Comparison of ENCODE assay signal across 14 cellular contexts in genomic region chr4:130210871-130211270, GRCh38.
DNase-seq lines count a peak whose midpoint lies in the region; TF ChIP-seq lines count a peak whose summit lies in the region.
"Had no signal": no experiment of that assay in that cellular context is flagged by ENCODE, and none has a peak within 500 bp of the region (broad histone marks: within the 10 kb centered on the region; RNA-seq: fewer than 3 reads in every experiment).

No MANE protein-coding gene starts in this region.

- no peak overlapping the region for H2BK5ac ChIP-seq in trophoblast cell (ENCODE audit: low read depth, low read length, poor library complexity)

- no peak overlapping the region for H2BK12ac ChIP-seq in trophoblast cell (ENCODE audit: low read length)

- H3K4me2 ChIP-seq in trophoblast cell (ENCODE audit: low read length): no peak overlapping the region

- no peaks in the 10 kb centered on the region for H3K4me1 ChIP-seq in trophoblast cell (ENCODE audit: control insufficient read depth in 1 of 2, insufficient read depth in 2 of 2, low read length in 2 of 2)
- H3K4me1 ChIP-seq: right atrium auricular region, SJCRH30, suprapubic skin had no signal

- no peaks in the 10 kb centered on the region for H3K9me3 Mint-ChIP-seq in endothelial cell (ENCODE audit: unreplicated experiment)

- no peak overlapping the region for H3K4ac ChIP-seq in trophoblast cell (ENCODE audit: low read depth, low read length)

- H3K4me3 ChIP-seq in choroid plexus epithelial cell (ENCODE audit: low read depth, low read length): no peak overlapping the region
- no peak overlapping the region for H3K4me3 ChIP-seq in trophoblast cell (ENCODE audit: low read depth, low read length)
- H3K4me3 ChIP-seq: mucosa of descending colon, right atrium auricular region, SJCRH30, suprapubic skin had no signal

- H2AFZ ChIP-seq in trophoblast cell (ENCODE audit: insufficient read depth, low read length, poor library complexity): no peak overlapping the region

- H4K8ac ChIP-seq in trophoblast cell (ENCODE audit: low read depth, low read length): no peak overlapping the region

- TF ChIP-seq CTCF in choroid plexus epithelial cell (conservative IDR thresholded peaks at IDR 0.05; ENCODE audit: low read depth, low read length) (no peak), endothelial cell (IDR thresholded peaks at IDR 0.05; ENCODE audit: unreplicated experiment) (no peak)

- no peak overlapping the region for H3K27ac Mint-ChIP-seq in endothelial cell (ENCODE audit: unreplicated experiment)

- H3K27me3 ChIP-seq in trophoblast cell (ENCODE audit: insufficient read depth, low read length): no peaks in the 10 kb centered on the region
- H3K27me3 ChIP-seq: right atrium auricular region, SJCRH30, suprapubic skin had no signal

- no peaks in the 10 kb centered on the region for H3K27me3 Mint-ChIP-seq in endothelial cell (ENCODE audit: unreplicated experiment)

- H3K36me3 Mint-ChIP-seq in endothelial cell (ENCODE audit: low read depth, unreplicated experiment): no peaks in the 10 kb centered on the region

- no peak overlapping the region for H3K18ac ChIP-seq in trophoblast cell (ENCODE audit: low read length)

- no peaks in the 10 kb centered on the region for H3K36me3 ChIP-seq in trophoblast cell (ENCODE audit: control insufficient read depth in 1 of 2, insufficient read depth in 2 of 2, low read length in 2 of 2)
- H3K36me3 ChIP-seq: right atrium auricular region, SJCRH30, suprapubic skin, WERI-Rb-1 had no signal

- H3K14ac ChIP-seq in trophoblast cell (ENCODE audit: low read length): no peak overlapping the region

- no peaks in the 10 kb centered on the region for H3K4me1 Mint-ChIP-seq in endothelial cell (ENCODE audit: unreplicated experiment)

- DNase-seq in GM04503 (ENCODE audit: low read depth) (peak; percentile 76), NCI-H345 (lab: John Stamatoyannopoulos, UW) (peak; percentile 60), choroid plexus epithelial cell (ENCODE audit: low read depth) (peak; percentile 65), trophoblast cell (peak; percentile 12 to 72), pons (ENCODE audit: low spot score) (no peak), SIG-M5 treated with dmso at 0.1 percent for 504 hours (lab: John Stamatoyannopoulos, UW; ENCODE audit: unreplicated experiment) (no peak), endothelial cell (ENCODE audit: low spot score) (no peak)
- DNase-seq: amygdala, mucosa of descending colon, NCI-H510A, WERI-Rb-1 had no signal

- no CpG with 5 or more reads among the region's 1 CpG for WGBS in trophoblast cell (ENCODE audit: extremely low coverage, insufficient coverage, insufficient read length)

- H2AK5ac ChIP-seq in trophoblast cell (ENCODE audit: low read length): no peak overlapping the region

- no peaks in the 10 kb centered on the region for H3K79me1 ChIP-seq in trophoblast cell (ENCODE audit: low read length)

- no peaks in the 10 kb centered on the region for H3K79me2 ChIP-seq in trophoblast cell (ENCODE audit: control insufficient read depth, insufficient read depth, low read length, poor library complexity)

- no peak overlapping the region for H4K91ac ChIP-seq in trophoblast cell (ENCODE audit: low read depth, low read length)

- H3K4me3 Mint-ChIP-seq in endothelial cell (ENCODE audit: unreplicated experiment): no peak overlapping the region

- H4K12ac ChIP-seq in trophoblast cell (ENCODE audit: low read depth, low read length): no peak overlapping the region

- H2BK120ac ChIP-seq in trophoblast cell (ENCODE audit: insufficient read depth, low read length, poor library complexity): no peak overlapping the region

- no peaks in the 10 kb centered on the region for H3K9me3 ChIP-seq in trophoblast cell (ENCODE audit: insufficient read depth, low read depth, low read length)
- H3K9me3 ChIP-seq: mucosa of descending colon, right atrium auricular region, SJCRH30, suprapubic skin had no signal

- no peak overlapping the region for H3K9ac ChIP-seq in trophoblast cell (ENCODE audit: low read length)

- no peak overlapping the region for H3K27ac ChIP-seq in trophoblast cell (ENCODE audit: low read depth, low read length)
- H3K27ac ChIP-seq: right atrium auricular region, SJCRH30, suprapubic skin, WERI-Rb-1 had no signal

- H3K23ac ChIP-seq in trophoblast cell (ENCODE audit: low read length): no peak overlapping the region

Comparison
In these comparisons a context has a peak if more than half of its experiments do, and no peak if none do; other contexts are left out.
1. DNase-seq: peak in GM04503 (single experiment), NCI-H345 (single experiment), choroid plexus epithelial cell (single experiment) and trophoblast cell (2 of 2); none in pons (single experiment), SIG-M5 treated with dmso at 0.1 percent for 504 hours (single experiment) and endothelial cell (single experiment).